Comparison of ENCODE assay signal across 1 cellular context in the genomic region with DNA sequence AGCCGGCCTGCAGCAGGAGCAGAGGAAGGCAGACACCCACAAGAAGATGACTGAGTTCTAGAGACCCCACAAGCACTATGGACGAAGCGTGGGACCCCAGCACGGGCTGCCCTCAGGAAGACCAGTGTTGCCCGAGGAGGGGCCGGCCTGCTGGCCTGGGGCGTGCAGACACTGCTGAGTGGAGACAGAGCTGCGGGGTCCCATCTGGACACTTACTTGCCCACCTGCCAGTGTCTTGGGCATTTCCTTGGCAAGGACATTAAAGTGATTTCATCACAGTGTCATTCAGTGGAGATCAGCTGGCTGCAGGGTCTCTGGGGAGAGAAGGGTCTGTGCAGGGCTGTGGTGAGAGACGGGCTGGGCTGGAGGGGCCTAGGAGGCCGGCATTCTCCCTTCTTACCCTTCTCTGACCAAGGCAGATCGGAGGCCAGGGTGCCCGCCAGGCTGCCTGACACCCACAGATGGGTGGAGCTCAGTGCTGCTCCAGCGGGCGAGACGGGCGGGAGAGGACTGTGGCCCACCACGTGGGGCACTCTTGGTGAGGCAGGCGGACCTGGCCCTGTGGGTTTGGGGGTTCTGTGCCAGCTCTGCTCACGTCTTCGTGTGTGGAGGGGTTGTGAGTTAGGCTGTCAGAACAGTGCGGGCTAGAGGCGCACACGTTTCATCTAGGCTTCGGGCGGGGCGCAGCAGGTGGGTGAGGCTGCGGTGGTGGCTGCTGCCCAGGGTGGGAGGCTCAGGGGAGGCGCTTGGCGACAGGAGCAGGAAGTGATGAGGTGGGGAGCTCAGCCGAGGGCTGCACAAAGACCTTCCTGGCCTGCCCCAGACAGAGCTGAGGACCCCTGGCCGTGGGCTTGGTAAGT.
TF ChIP-seq lines count a peak whose summit lies in the region.

A gene with protein sequence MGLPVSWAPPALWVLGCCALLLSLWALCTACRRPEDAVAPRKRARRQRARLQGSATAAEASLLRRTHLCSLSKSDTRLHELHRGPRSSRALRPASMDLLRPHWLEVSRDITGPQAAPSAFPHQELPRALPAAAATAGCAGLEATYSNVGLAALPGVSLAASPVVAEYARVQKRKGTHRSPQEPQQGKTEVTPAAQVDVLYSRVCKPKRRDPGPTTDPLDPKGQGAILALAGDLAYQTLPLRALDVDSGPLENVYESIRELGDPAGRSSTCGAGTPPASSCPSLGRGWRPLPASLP (plus strand): TSS at position 806 of the 860 bp plus-strand sequence. CDS start 886 bp downstream, outside the sequence.

TF ChIP-seq in H1, 55 proteins besides CTCF, POLR2A, EP300 and RAD21:
- no peak for TF ChIP-seq BCL11A (IDR thresholded peaks at IDR 0.05; ENCODE audit: low read depth in 2 of 2, low read length in 2 of 2)
- TF ChIP-seq CEBPB (IDR thresholded peaks at IDR 0.05; ENCODE audit: low read depth, low read length) = no peak
- TF ChIP-seq CBX8 (IDR thresholded peaks at IDR 0.05; ENCODE audit: borderline replicate concordance, low read depth, low read length) = no peak
- no peak for TF ChIP-seq CBX5 (IDR thresholded peaks at IDR 0.05; ENCODE audit: low read depth, low read length)
- no peak for TF ChIP-seq CREB1 (IDR thresholded peaks at IDR 0.05)
- TF ChIP-seq SRF (IDR thresholded peaks at IDR 0.05; ENCODE audit: low read depth, low read length) = no peak
- TF ChIP-seq, protein P1, sequence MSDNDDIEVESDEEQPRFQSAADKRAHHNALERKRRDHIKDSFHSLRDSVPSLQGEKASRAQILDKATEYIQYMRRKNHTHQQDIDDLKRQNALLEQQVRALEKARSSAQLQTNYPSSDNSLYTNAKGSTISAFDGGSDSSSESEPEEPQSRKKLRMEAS (IDR thresholded peaks at IDR 0.05) = 0 out of 2 replicates have a peak, but pooled peaks have one; percentile 14
- TF ChIP-seq TEAD4 (IDR thresholded peaks at IDR 0.05; ENCODE audit: low read depth, low read length) = no peak
- no peak for TF ChIP-seq RNF2 (IDR thresholded peaks at IDR 0.05; ENCODE audit: borderline replicate concordance, low read depth, low read length, missing control alignments, poor library complexity, severe bottlenecking)
- TF ChIP-seq MAFK (IDR thresholded peaks at IDR 0.05; ENCODE audit: low read depth, low read length) = no peak
- TF ChIP-seq BRCA1 (IDR thresholded peaks at IDR 0.05; ENCODE audit: low read depth, low read length) = no peak
- TF ChIP-seq POU5F1 (IDR thresholded peaks at IDR 0.05; ENCODE audit: low read depth, low read length) = no peak
- TF ChIP-seq, protein P2, sequence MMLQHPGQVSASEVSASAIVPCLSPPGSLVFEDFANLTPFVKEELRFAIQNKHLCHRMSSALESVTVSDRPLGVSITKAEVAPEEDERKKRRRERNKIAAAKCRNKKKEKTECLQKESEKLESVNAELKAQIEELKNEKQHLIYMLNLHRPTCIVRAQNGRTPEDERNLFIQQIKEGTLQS (IDR thresholded peaks at IDR 0.05; ENCODE audit: insufficient read depth, low read depth, low read length) = no peak
- no peak for TF ChIP-seq GTF2F1 (IDR thresholded peaks at IDR 0.05; ENCODE audit: borderline replicate concordance, low read depth, low read length)
- no peak for TF ChIP-seq RBBP5 (IDR thresholded peaks at IDR 0.05; ENCODE audit: borderline replicate concordance, low read depth, low read length)
- TF ChIP-seq POLR2AphosphoS5 (IDR thresholded peaks at IDR 0.05; ENCODE audit: low read depth, low read length) = 0 out of 2 replicates have a peak, but pooled peaks have one; percentile 33
